In the genomic region with DNA sequence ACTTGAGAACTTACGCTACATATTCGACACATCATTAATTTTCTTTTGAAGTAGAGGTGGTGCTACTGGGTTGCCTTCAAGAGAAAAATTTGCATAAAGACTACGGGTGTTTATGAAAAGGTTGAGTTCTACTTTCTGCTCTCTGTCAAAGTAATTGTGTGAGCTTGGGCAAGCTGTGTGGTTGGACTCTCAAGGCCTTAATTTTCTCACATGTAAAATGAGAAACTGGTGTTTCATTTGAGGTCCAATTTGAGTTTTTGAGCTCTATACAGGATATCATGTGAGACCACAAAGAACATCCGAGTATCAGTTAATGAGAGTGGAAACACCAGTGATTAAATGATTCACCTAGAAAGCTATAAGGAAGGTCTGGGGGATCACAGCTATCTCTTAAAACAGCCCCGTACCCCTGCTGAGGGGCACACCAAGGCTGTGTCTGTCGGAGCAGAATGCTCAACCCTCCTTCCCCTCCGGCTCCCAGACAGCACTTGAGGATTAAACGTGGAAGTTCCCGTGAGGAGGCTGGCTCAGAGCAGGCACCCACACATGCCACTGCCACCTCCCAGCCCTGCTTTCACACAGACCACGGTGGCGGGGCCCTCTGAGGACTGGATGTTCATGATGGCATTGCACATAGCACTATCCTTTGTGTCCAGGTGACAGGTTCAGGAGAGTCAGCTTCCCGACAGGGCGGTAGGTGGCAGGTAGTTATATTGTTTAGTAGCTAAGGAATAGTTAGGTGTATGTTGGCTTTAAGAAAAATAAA, we compare ENCODE assay signal across 22 cellular contexts.
DNase-seq lines count a peak whose midpoint lies in the region; ATAC-seq, FAIRE-seq and TF ChIP-seq lines count a peak whose summit lies in the region.
"Had no signal": no experiment of that assay in that cellular context is flagged by ENCODE, and none has a peak within 500 bp of the region (broad histone marks: within the 10 kb centered on the region; RNA-seq: fewer than 3 reads in every experiment).

No MANE protein-coding gene starts in this region.

- no peak for TF ChIP-seq RAD21 in GM12878 (IDR thresholded peaks at IDR 0.05; ENCODE audit: insufficient read depth, low read depth, low read length)

- WGBS in GM12878 (ENCODE audit: insufficient coverage, insufficient replicate concordance, low lambda C conversion rate, missing lambda C conversion rate) = 22% methylated on average over 13 of the region's 13 CpGs
- WGBS in body of pancreas, 2 donors = 84 to 91% methylated on average over 13 of the region's 13 CpGs

- H3K9me3 ChIP-seq in GM12878 (replicated peaks; ENCODE audit: control insufficient read depth, insufficient read depth, low read length) (no peaks in the 10 kb centered on the region; the same call in 2 of the 3 replicates), neural progenitor cell (ENCODE audit: low read depth) (no peaks in the 10 kb centered on the region), body of pancreas (no peaks in the 10 kb centered on the region)

- CTCF ChIA-PET in GM12878 (lab: Yijun Ruan, JAX) = interaction anchor here (0.6 to 1.8 kb wide), 6 partner anchors 10 to 213 kb away, joined by 3 to 19 read pairs (median 5); no protein-coding TSS in a partner anchor

- H3K9me3 Mint-ChIP-seq in activated T-cell treated with anti-CD3 and anti-CD28 coated beads, Interleukin-2, amount 50 U/mL, for 72 hours = peaks cover 1% of the 10 kb centered on the region in 2 donors
- peaks cover 6% of the 10 kb centered on the region for H3K9me3 Mint-ChIP-seq in neural progenitor cell
- peaks cover 2% of the 10 kb centered on the region for H3K9me3 Mint-ChIP-seq in natural killer cell treated with Interleukin-12 subunit alpha and Interleukin-12 subunit beta and Interleukin-15 and Interleukin-18, amount 100 ng/mL, for 72 hours

- H4K20me1 ChIP-seq in GM12878 (ENCODE audit: control insufficient read depth, insufficient read depth) (no peaks in the 10 kb centered on the region), neural progenitor cell (ENCODE audit: low read depth) (no peaks in the 10 kb centered on the region)

- H3K4me3 Mint-ChIP-seq in activated T-cell treated with anti-CD3 and anti-CD28 coated beads, Interleukin-2, amount 50 U/mL, for 72 hours = no peak overlapping the region
- H3K4me3 Mint-ChIP-seq in neural progenitor cell = no peak overlapping the region
- H3K4me3 Mint-ChIP-seq in natural killer cell treated with Interleukin-12 subunit alpha and Interleukin-12 subunit beta and Interleukin-15 and Interleukin-18, amount 100 ng/mL, for 72 hours = no peak overlapping the region
- H3K4me3 Mint-ChIP-seq: T-cell had no signal

- H2AFZ ChIP-seq in GM12878 (ENCODE audit: control insufficient read depth, low read depth, low read length) (no peak overlapping the region), neural progenitor cell (replicated peaks) (no peak overlapping the region)

- FAIRE-seq in GM12878 (lab: Jason Lieb, UNC) = no peak
- FAIRE-seq: D721Med, GM19239, K562 had no signal

- peaks cover 6% of the 10 kb centered on the region for H3F3A ChIP-seq in neural progenitor cell (ENCODE audit: low read depth)

- in situ Hi-C loops in GM12878 (cut with MboI) = no loop called here

- POLR2A ChIA-PET in GM12878 (lab: Charles Lee) = no interaction called here

- H3K4me3 ChIP-seq in GM12878 = no peak overlapping the region
- H3K4me3 ChIP-seq in neural progenitor cell = no peak overlapping the region
- no peak overlapping the region for H3K4me3 ChIP-seq in body of pancreas
- H3K4me3 ChIP-seq: K562 had no signal

- H3K79me2 ChIP-seq in GM12878 (ENCODE audit: control insufficient read depth, insufficient read depth, low read length) = no peaks in the 10 kb centered on the region
- H3K79me2 ChIP-seq in neural progenitor cell (ENCODE audit: low read depth) = no peaks in the 10 kb centered on the region

- RAD21 ChIA-PET in GM12878 (lab: Charles Lee; ENCODE audit: unreplicated experiment) = interaction anchor here (0.7 to 3.2 kb wide), 3 partner anchors 9 to 95 kb away, joined by 3 to 11 read pairs (median 4); no protein-coding TSS in a partner anchor

- no peaks in the 10 kb centered on the region for H3K27me3 Mint-ChIP-seq in activated T-cell treated with anti-CD3 and anti-CD28 coated beads, Interleukin-2, amount 50 U/mL, for 72 hours (ENCODE audit: low read depth)
- peaks cover 2% of the 10 kb centered on the region for H3K27me3 Mint-ChIP-seq in neural progenitor cell (ENCODE audit: insufficient read depth, low read depth)
- H3K27me3 Mint-ChIP-seq in natural killer cell treated with Interleukin-12 subunit alpha and Interleukin-12 subunit beta and Interleukin-15 and Interleukin-18, amount 100 ng/mL, for 72 hours = no peaks in the 10 kb centered on the region
- H3K27me3 Mint-ChIP-seq: T-cell had no signal

- H3K36me3 ChIP-seq in GM12878 (ENCODE audit: control insufficient read depth in 2 of 2, insufficient read depth in 2 of 2, low read length in 1 of 2) (no peaks in the 10 kb centered on the region), neural progenitor cell (no peaks in the 10 kb centered on the region), body of pancreas (replicated peaks in 1 of 2; ENCODE audit: insufficient read depth in 1 of 2, low read depth in 2 of 2) (no peaks in the 10 kb centered on the region)

- TF ChIP-seq EP300 in GM12878 (IDR thresholded peaks at IDR 0.05; ENCODE audit: borderline replicate concordance in 1 of 2, control insufficient read depth in 1 of 2, low read depth in 2 of 2, low read length in 2 of 2) = no peak

- peak overlapping the region; percentile 35 for H3K27ac Mint-ChIP-seq in activated T-cell treated with anti-CD3 and anti-CD28 coated beads, Interleukin-2, amount 50 U/mL, for 72 hours
- peak overlapping the region; percentile 94 for H3K27ac Mint-ChIP-seq in neural progenitor cell
- H3K27ac Mint-ChIP-seq in natural killer cell treated with Interleukin-12 subunit alpha and Interleukin-12 subunit beta and Interleukin-15 and Interleukin-18, amount 100 ng/mL, for 72 hours = no peak overlapping the region
- H3K27ac Mint-ChIP-seq: T-cell had no signal

- TF ChIP-seq CTCF in GM12878 (IDR thresholded peaks at IDR 0.05 in 2 of 3, conservative IDR thresholded peaks at IDR 0.05 in 1 of 3; ENCODE audit: control insufficient read depth in 2 of 3, extremely low read depth in 1 of 3, insufficient read depth in 1 of 3, low read depth in 3 of 3, low read length in 3 of 3) (no peak), neural progenitor cell (IDR thresholded peaks at IDR 0.05) (no peak), body of pancreas (IDR thresholded peaks at IDR 0.05) (no peak)

- no TSS peak for BruUV-seq in GM12878 (replicated peaks; lab: Mats Ljungman, UMichigan)

- TF ChIP-seq POLR2A in GM12878 (IDR thresholded peaks at IDR 0.05; ENCODE audit: low read depth, low read length) (no peak), body of pancreas (IDR thresholded peaks at IDR 0.05) (no peak)

- no peak for ATAC-seq in activated T-cell treated with anti-CD3 and anti-CD28 coated beads, Interleukin-2, amount 50 U/mL, for 72 hours (replicated peaks in 1 of 2)
- ATAC-seq in GM19438 (IDR thresholded peaks at IDR 0.05; ENCODE audit: low read depth, unreplicated experiment) (peak; percentile 68), GM12878 (peak; percentile 75), body of pancreas (no peak), HG02852 (IDR thresholded peaks at IDR 0.05; ENCODE audit: unreplicated experiment) (no peak)
- no peak for ATAC-seq in natural killer cell treated with Interleukin-12 subunit alpha and Interleukin-12 subunit beta and Interleukin-15 and Interleukin-18, amount 100 ng/mL, for 72 hours
- ATAC-seq: K562, SK-N-SH treated with all-trans-retinoic acid at 6 μM for 48 hours, T-cell had no signal

- H3K4me1 ChIP-seq in GM12878 (ENCODE audit: control insufficient read depth, insufficient read depth, low read length) = no peaks in the 10 kb centered on the region
- peaks cover 8% of the 10 kb centered on the region for H3K4me1 ChIP-seq in neural progenitor cell
- no peaks in the 10 kb centered on the region for H3K4me1 ChIP-seq in body of pancreas

- DNase-seq in activated T-cell treated with anti-CD3 and anti-CD28 coated beads, Interleukin-2, amount 50 U/mL, for 72 hours = no peak
- DNase-seq in activated T-cell treated with anti-CD3 and anti-CD28 coated beads for 4 hours (no peak), GM12878 (ENCODE audit: low read depth, low spot score) (no peak), neural progenitor cell (ENCODE audit: low spot score) (no peak), body of pancreas (no peak)
- no peak for DNase-seq in natural killer cell treated with Interleukin-12 subunit alpha and Interleukin-12 subunit beta and Interleukin-15 and Interleukin-18, amount 100 ng/mL, for 72 hours (ENCODE audit: low spot score)
- DNase-seq: ACHN, C1 segment of cervical spinal cord, DMS79 treated with DMSO at 0.1 percent for 48 hours, NCI-H1092 treated with DMSO at 0.1 percent for 48 hours, NCI-H1694, NCI-H2081 treated with DMSO at 0.1 percent for 48 hours, NCI-H226, OCI-M1, SHP77 treated with DMSO at 0.1 percent for 48 hours, T-cell had no signal

- H3K9ac ChIP-seq in GM12878 (ENCODE audit: control insufficient read depth, insufficient read depth, low read length) (no peak overlapping the region), neural progenitor cell (no peak overlapping the region)

- peaks cover 6% of the 10 kb centered on the region for H3K4me1 Mint-ChIP-seq in activated T-cell treated with anti-CD3 and anti-CD28 coated beads, Interleukin-2, amount 50 U/mL, for 72 hours (ENCODE audit: low read depth)
- peaks cover 23% of the 10 kb centered on the region for H3K4me1 Mint-ChIP-seq in neural progenitor cell
- peaks cover 0 to 3% of the 10 kb centered on the region in 2 donors for H3K4me1 Mint-ChIP-seq in natural killer cell treated with Interleukin-12 subunit alpha and Interleukin-12 subunit beta and Interleukin-15 and Interleukin-18, amount 100 ng/mL, for 72 hours (ENCODE audit: low read depth in 2 of 2)

- H3K27me3 ChIP-seq in GM12878 (replicated peaks in 1 of 2; ENCODE audit: control insufficient read depth in 2 of 2, insufficient read depth in 2 of 2, low read length in 1 of 2) = no peaks in the 10 kb centered on the region
- no peaks in the 10 kb centered on the region for H3K27me3 ChIP-seq in neural progenitor cell
- H3K27me3 ChIP-seq in body of pancreas = no peaks in the 10 kb centered on the region

- H3K27ac ChIP-seq in GM12878 (ENCODE audit: control insufficient read depth, insufficient read depth) = no peak overlapping the region
- H3K27ac ChIP-seq in neural progenitor cell = no peak overlapping the region
- no peak overlapping the region for H3K27ac ChIP-seq in body of pancreas

- SMC1A ChIA-PET in GM12878 (lab: Charles Lee; ENCODE audit: uncharacterized antibody, unreplicated experiment) = interaction anchor here (0.8 to 1.7 kb wide), 5 partner anchors 9 to 15 kb away, joined by 3 to 7 read pairs (median 3); no protein-coding TSS in a partner anchor

- H3K4me2 ChIP-seq in GM12878 (ENCODE audit: control insufficient read depth, insufficient read depth) (no peak overlapping the region), neural progenitor cell (no peak overlapping the region)

- peaks cover 1 to 11% of the 10 kb centered on the region in 2 donors for H3K36me3 Mint-ChIP-seq in activated T-cell treated with anti-CD3 and anti-CD28 coated beads, Interleukin-2, amount 50 U/mL, for 72 hours (ENCODE audit: insufficient read depth in 2 of 2)
- H3K36me3 Mint-ChIP-seq in neural progenitor cell = peaks cover 5% of the 10 kb centered on the region
- H3K36me3 Mint-ChIP-seq in natural killer cell treated with Interleukin-12 subunit alpha and Interleukin-12 subunit beta and Interleukin-15 and Interleukin-18, amount 100 ng/mL, for 72 hours = no peaks in the 10 kb centered on the region

- intact Hi-C loops in GM12878 (cut with micrococcal nuclease; ENCODE audit: unreplicated experiment) = no loop called here
- intact Hi-C loops in body of pancreas (cut with DNase I) = no loop called here

Comparison
In these comparisons a context has a peak if more than half of its experiments do, and no peak if none do; other contexts are left out.
1. ATAC-seq: peak in GM19438 (single experiment) and GM12878 (single experiment); none in activated T-cell treated with anti-CD3 and anti-CD28 coated beads, Interleukin-2, amount 50 U/mL, for 72 hours (0 of 2), body of pancreas (single experiment), natural killer cell treated with Interleukin-12 subunit alpha and Interleukin-12 subunit beta and Interleukin-15 and Interleukin-18, amount 100 ng/mL, for 72 hours (0 of 2) and HG02852 (single experiment).
2. H3K27ac Mint-ChIP-seq: peak in activated T-cell treated with anti-CD3 and anti-CD28 coated beads, Interleukin-2, amount 50 U/mL, for 72 hours (single experiment) and neural progenitor cell (single experiment); none in natural killer cell treated with Interleukin-12 subunit alpha and Interleukin-12 subunit beta and Interleukin-15 and Interleukin-18, amount 100 ng/mL, for 72 hours (0 of 2).